27 cellular contexts compared by ENCODE assay signal in the genomic region with DNA sequence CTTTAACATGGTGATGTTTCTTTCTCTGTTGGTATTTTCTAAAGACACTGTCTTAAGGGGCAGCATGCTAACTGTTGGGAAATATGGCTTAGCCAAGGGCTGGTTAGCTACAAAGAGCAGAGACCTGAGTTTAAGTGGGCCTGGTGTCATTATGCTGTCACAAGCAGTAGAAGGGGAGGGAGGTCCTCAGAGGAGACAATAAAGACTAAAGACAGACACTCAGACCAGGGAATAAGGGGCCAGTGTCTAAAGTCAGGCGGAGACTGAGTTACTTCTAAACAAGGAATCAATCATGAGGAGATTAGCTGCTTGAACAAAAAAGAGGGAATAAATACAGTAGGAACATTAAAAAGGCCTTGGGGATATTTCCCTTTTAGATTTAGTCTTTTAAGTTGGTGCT.
DNase-seq lines count a peak whose midpoint lies in the region; ATAC-seq and TF ChIP-seq lines count a peak whose summit lies in the region.
"Had no signal": no experiment of that assay in that cellular context is flagged by ENCODE, and none has a peak within 500 bp of the region (broad histone marks: within the 10 kb centered on the region; RNA-seq: fewer than 3 reads in every experiment).

No MANE protein-coding gene starts in this region.

- H3K14ac ChIP-seq in neuronal stem cell (ENCODE audit: low read length) = no peak overlapping the region

- H3K4me3 ChIP-seq in GM23338 (no peak overlapping the region), neuronal stem cell (ENCODE audit: low read length in 2 of 2) (no peak overlapping the region)
- H3K4me3 ChIP-seq: A549; BLaER1 treated with 17β-estradiol and CSF1 and Interleukin-3, amounts not matched to agents 10 nM and 100 nM; MG63 had no signal

- H3K27ac ChIP-seq in GM23338 (ENCODE audit: low read depth) (no peak overlapping the region), neuronal stem cell (replicated peaks; ENCODE audit: low read length) (no peak overlapping the region)
- H3K27ac ChIP-seq: A549; BLaER1 treated with 17β-estradiol and CSF1 and Interleukin-3, amounts not matched to agents 10 nM and 100 nM; RWPE1 had no signal

- H3K4me1 ChIP-seq in GM23338 (ENCODE audit: insufficient read depth) = peaks cover 16% of the 10 kb centered on the region
- H3K4me1 ChIP-seq in neuronal stem cell (ENCODE audit: control insufficient read depth in 2 of 2, insufficient read depth in 1 of 2, low read depth in 1 of 2, low read length in 2 of 2) = peaks cover 0 to 1% of the 10 kb centered on the region in 2 donors
- H3K4me1 ChIP-seq: A549; BLaER1 treated with 17β-estradiol and CSF1 and Interleukin-3, amounts not matched to agents 10 nM and 100 nM had no signal

- DNase-seq in GM23338 (ENCODE audit: low spot score) = no peak
- no peak for DNase-seq in WTC11 (ENCODE audit: low spot score)
- DNase-seq in iPS-NIHi11 (ENCODE audit: low spot score) = peak; percentile 20
- peak; percentile 24 for DNase-seq in neuronal stem cell (ENCODE audit: low spot score)
- no peak for DNase-seq in OCI-M2 (lab: John Stamatoyannopoulos, UW; ENCODE audit: unreplicated experiment)
- DNase-seq: AML-193; CD4-positive, alpha-beta T cell; COR-L47; EL; GF-D8; IMR-90; KG1; MG63; NCI-H1105 treated with DMSO at 0.1 percent for 48 hours; NCI-H146; NCI-H2029; NCI-H446 treated with DMSO at 0.1 percent for 48 hours; NCI-H526; SHP77 treated with DMSO at 0.1 percent for 48 hours; SK-N-SH; SW 1271 had no signal

- no peaks in the 10 kb centered on the region for H3K36me3 Mint-ChIP-seq in GM23338 (ENCODE audit: low read depth)
- no peaks in the 10 kb centered on the region for H3K36me3 Mint-ChIP-seq in WTC11

- ATAC-seq in GM23338 (no peak), WTC11 (no peak), HG02763 (IDR thresholded peaks at IDR 0.05; ENCODE audit: unreplicated experiment) (no peak), HG03095 (IDR thresholded peaks at IDR 0.05; ENCODE audit: unreplicated experiment) (no peak)
- ATAC-seq: A549, Panc1 had no signal

- no peak overlapping the region for H2BK5ac ChIP-seq in neuronal stem cell (ENCODE audit: low read length)

- no peaks in the 10 kb centered on the region for H3K79me2 ChIP-seq in GM23338 (replicated peaks; ENCODE audit: insufficient read depth)

- no peak overlapping the region for H2BK15ac ChIP-seq in neuronal stem cell (ENCODE audit: low read length)

- H3K4me2 ChIP-seq in GM23338 (no peak overlapping the region), neuronal stem cell (ENCODE audit: insufficient read depth, low read length, poor library complexity, severe bottlenecking) (no peak overlapping the region)
- H3K4me2 ChIP-seq: A549; BLaER1 treated with 17β-estradiol and CSF1 and Interleukin-3, amounts not matched to agents 10 nM and 100 nM; SK-N-SH had no signal

- H3K23ac ChIP-seq in neuronal stem cell (ENCODE audit: low read depth, low read length, poor library complexity) = no peak overlapping the region

- H3K79me1 ChIP-seq in neuronal stem cell (ENCODE audit: low read depth, low read length) = no peaks in the 10 kb centered on the region

- no peak overlapping the region for H4K8ac ChIP-seq in neuronal stem cell (ENCODE audit: low read depth, low read length)

- H3K9me3 ChIP-seq in neuronal stem cell (replicated peaks in 1 of 2; ENCODE audit: control insufficient read depth in 2 of 2, insufficient read depth in 1 of 2, low read depth in 1 of 2, low read length in 2 of 2) = no peaks in the 10 kb centered on the region
- H3K9me3 ChIP-seq: A549; BLaER1 treated with 17β-estradiol and CSF1 and Interleukin-3, amounts not matched to agents 10 nM and 100 nM; MG63; SK-N-SH had no signal

- no peak overlapping the region for H3K18ac ChIP-seq in neuronal stem cell (ENCODE audit: low read length)

- no peaks in the 10 kb centered on the region for H3K27me3 ChIP-seq in GM23338 (ENCODE audit: insufficient read depth)
- H3K27me3 ChIP-seq in neuronal stem cell (ENCODE audit: control insufficient read depth in 3 of 3, insufficient read depth in 3 of 3, low read depth in 1 of 3, low read length in 3 of 3) = no peaks in the 10 kb centered on the region
- H3K27me3 ChIP-seq: BLaER1 treated with 17β-estradiol and CSF1 and Interleukin-3, amounts not matched to agents 10 nM and 100 nM; MG63 had no signal

- no peak overlapping the region for H3K9ac ChIP-seq in neuronal stem cell (ENCODE audit: low read depth, low read length, poor library complexity)
- H3K9ac ChIP-seq: BLaER1 treated with 17β-estradiol and CSF1 and Interleukin-3, amounts not matched to agents 10 nM and 100 nM; SK-N-SH had no signal

- H2BK12ac ChIP-seq in neuronal stem cell (ENCODE audit: low read length) = no peak overlapping the region

- H3K4ac ChIP-seq in neuronal stem cell (ENCODE audit: low read length) = no peak overlapping the region

- H3K4me1 Mint-ChIP-seq in GM23338 (peaks cover 11% of the 10 kb centered on the region), WTC11 (peaks cover 15% of the 10 kb centered on the region)

- H3K27ac Mint-ChIP-seq in GM23338 (no peak overlapping the region), WTC11 (0 out of 2 replicates have a peak overlapping the region, but pooled peaks have one; percentile 12)
- H3K27ac Mint-ChIP-seq: CD4-positive, alpha-beta T cell had no signal

- H3K4me3 Mint-ChIP-seq in GM23338 (no peak overlapping the region), WTC11 (no peak overlapping the region)
- H3K4me3 Mint-ChIP-seq: CD4-positive, alpha-beta T cell had no signal

- CTCF ChIA-PET in WTC11 (lab: Charles Lee) = no interaction called here

- no peak overlapping the region for H4K91ac ChIP-seq in neuronal stem cell (ENCODE audit: low read depth, low read length, poor library complexity)

- no peak overlapping the region for H2BK120ac ChIP-seq in neuronal stem cell (ENCODE audit: low read depth, low read length)

- POLR2A ChIA-PET in WTC11 (lab: Charles Lee) = no interaction called here

- H3K9me3 Mint-ChIP-seq in GM23338 = no peaks in the 10 kb centered on the region
- no peaks in the 10 kb centered on the region for H3K9me3 Mint-ChIP-seq in WTC11
- H3K9me3 Mint-ChIP-seq: CD4-positive, alpha-beta T cell had no signal

- H2AK5ac ChIP-seq in neuronal stem cell (ENCODE audit: low read depth, low read length) = no peak overlapping the region

- H2AFZ ChIP-seq in GM23338 = 0 out of 2 replicates have a peak overlapping the region, but pooled peaks have one; percentile 19
- H2AFZ ChIP-seq in neuronal stem cell (ENCODE audit: low read length) = no peak overlapping the region

- H3K27me3 Mint-ChIP-seq in GM23338 (ENCODE audit: insufficient read depth, low read depth, poor library complexity) (peaks cover 1% of the 10 kb centered on the region), WTC11 (ENCODE audit: low read depth) (no peaks in the 10 kb centered on the region)

- no peaks in the 10 kb centered on the region for H3K36me3 ChIP-seq in GM23338 (ENCODE audit: insufficient read depth)
- no peaks in the 10 kb centered on the region for H3K36me3 ChIP-seq in neuronal stem cell (replicated peaks in 1 of 2; ENCODE audit: control insufficient read depth in 2 of 2, insufficient read depth in 2 of 2, low read length in 2 of 2)
- H3K36me3 ChIP-seq: BLaER1 treated with 17β-estradiol and CSF1 and Interleukin-3, amounts not matched to agents 10 nM and 100 nM; MG63 had no signal

- no peak for TF ChIP-seq CTCF in GM23338 (conservative IDR thresholded peaks at IDR 0.05; ENCODE audit: low read depth in 2 of 2)
- TF ChIP-seq CTCF in WTC11 (IDR thresholded peaks at IDR 0.05) = no peak

- no peaks in the 10 kb centered on the region for H4K20me1 ChIP-seq in GM23338 (replicated peaks; ENCODE audit: insufficient read depth)
- H4K20me1 ChIP-seq: BLaER1 treated with 17β-estradiol and CSF1 and Interleukin-3, amounts not matched to agents 10 nM and 100 nM had no signal

- H3K9me2 ChIP-seq in GM23338 (ENCODE audit: insufficient read depth) = no peaks in the 10 kb centered on the region
- H3K9me2 ChIP-seq: SK-N-SH had no signal

- H3F3A ChIP-seq in GM23338 (replicated peaks; ENCODE audit: low read depth) = no peaks in the 10 kb centered on the region

- no CpG with 5 or more reads among the region's 1 CpG for WGBS in neuronal stem cell (ENCODE audit: extremely low coverage in 2 of 2, insufficient read length in 2 of 2, insufficient replicate concordance in 1 of 2), 2 donors

TF ChIP-seq in GM23338, 12 proteins besides CTCF, POLR2A, EP300 and RAD21:
- TF ChIP-seq ZNF114 (CRISPR knock-in tag; IDR thresholded peaks at IDR 0.05) (no peak), EZH2phosphoT487 (IDR thresholded peaks at IDR 0.05; ENCODE audit: unreplicated experiment) (no peak), NANOG (IDR thresholded peaks at IDR 0.05; ENCODE audit: borderline replicate concordance) (no peak), JUNB (IDR thresholded peaks at IDR 0.05; ENCODE audit: unreplicated experiment) (no peak), EZH2 (IDR thresholded peaks at IDR 0.05; ENCODE audit: low read depth, unreplicated experiment) (no peak), STAT1 (IDR thresholded peaks at IDR 0.05; ENCODE audit: unreplicated experiment) (no peak)
- TF ChIP-seq, protein P1, sequence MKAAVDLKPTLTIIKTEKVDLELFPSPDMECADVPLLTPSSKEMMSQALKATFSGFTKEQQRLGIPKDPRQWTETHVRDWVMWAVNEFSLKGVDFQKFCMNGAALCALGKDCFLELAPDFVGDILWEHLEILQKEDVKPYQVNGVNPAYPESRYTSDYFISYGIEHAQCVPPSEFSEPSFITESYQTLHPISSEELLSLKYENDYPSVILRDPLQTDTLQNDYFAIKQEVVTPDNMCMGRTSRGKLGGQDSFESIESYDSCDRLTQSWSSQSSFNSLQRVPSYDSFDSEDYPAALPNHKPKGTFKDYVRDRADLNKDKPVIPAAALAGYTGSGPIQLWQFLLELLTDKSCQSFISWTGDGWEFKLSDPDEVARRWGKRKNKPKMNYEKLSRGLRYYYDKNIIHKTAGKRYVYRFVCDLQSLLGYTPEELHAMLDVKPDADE (IDR thresholded peaks at IDR 0.05) = no peak

Comparison
In these comparisons a context has a peak if more than half of its experiments do, and no peak if none do; other contexts are left out.
1. DNase-seq: peak in iPS-NIHi11 (single experiment) and neuronal stem cell (single experiment); none in GM23338 (single experiment), WTC11 (single experiment) and OCI-M2 (single experiment).